ENCODE assay signal across 8 cellular contexts in the genomic region with DNA sequence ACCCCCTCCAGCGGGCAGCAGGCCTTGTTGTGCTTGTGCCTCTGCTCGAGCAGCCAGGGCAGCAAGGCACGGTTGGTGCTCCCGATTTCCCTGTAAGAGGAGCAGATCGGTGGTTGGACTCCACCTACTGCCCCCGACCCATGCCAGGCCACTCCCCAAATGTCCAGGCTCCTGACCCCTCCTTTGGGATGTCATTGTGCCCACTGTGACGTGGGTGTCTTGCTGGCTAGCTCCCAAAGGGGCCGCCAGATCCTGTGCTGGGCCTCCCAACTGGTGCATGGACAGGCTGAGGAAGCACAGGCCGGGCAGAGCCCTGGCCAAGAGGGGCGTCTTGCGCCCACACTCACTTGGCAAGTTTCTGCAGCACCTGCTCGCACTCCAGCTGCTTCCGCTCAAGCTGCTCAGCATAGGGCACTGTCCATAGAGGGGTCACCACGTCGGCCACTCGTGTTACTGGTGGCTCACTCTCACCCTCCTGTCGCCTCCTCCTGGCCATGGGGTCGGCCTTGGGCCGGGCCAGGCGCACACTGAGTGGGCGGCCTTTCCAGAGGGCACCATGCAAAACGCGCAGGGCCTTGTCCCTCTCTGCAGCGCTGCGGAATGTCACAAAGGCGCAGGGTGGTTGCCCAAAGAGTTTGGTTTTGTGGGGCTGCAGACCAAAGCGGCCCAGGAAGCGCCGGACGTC. TPM values are rescaled to one million over a fixed set of nuclear protein-coding genes. Genes with fewer than 3 reads are reported as not detected.
DNase-seq lines count a peak whose midpoint lies in the region; ATAC-seq and TF ChIP-seq lines count a peak whose summit lies in the region.

A gene (plus strand): TSS at position 414 of the 685 bp plus-strand sequence. CDS start 81 bp downstream, at position 495.

- H3K36me3 Mint-ChIP-seq in activated T-helper 2 cell treated with anti-CD3 and anti-CD28 coated beads, Interferon-gamma antibody, Interleukin-2, Interleukin-4, amounts not matched to agents 10 μg/mL and 5 μg/mL and 100 μg/mL, durations not matched to agents 14 hours and 24 hours and 36 hours (ENCODE audit: low read depth): peaks cover 76% of the 10 kb centered on the region

- peak within 1 kb of the TSS; percentile 97 for H3K27ac Mint-ChIP-seq in activated T-helper 2 cell treated with anti-CD3 and anti-CD28 coated beads, Interferon-gamma antibody, Interleukin-2, Interleukin-4, amounts not matched to agents 10 μg/mL and 5 μg/mL and 100 μg/mL, durations not matched to agents 14 hours and 24 hours and 36 hours

- TF ChIP-seq CTCF in HFF-Myc (IDR thresholded peaks at IDR 0.05; ENCODE audit: low read depth, low read length, missing control alignments) (no peak), right atrium auricular region (IDR thresholded peaks at IDR 0.05) (no peak)

- intact Hi-C loops in activated T-helper 2 cell treated with anti-CD3 and anti-CD28 coated beads, Interferon-gamma antibody, Interleukin-2, Interleukin-4, amounts not matched to agents 10 μg/mL and 5 μg/mL and 100 μg/mL, durations not matched to agents 14 hours and 24 hours and 36 hours (cut with micrococcal nuclease): loop anchor here (2.0 to 5.0 kb wide), 5 partner anchors 15 to 886 kb away; a partner anchor contains a TSS

- DNase-seq in HFF-Myc (ENCODE audit: extremely low read depth, low read depth): no peak
- no peak for DNase-seq in activated T-helper 2 cell treated with anti-CD3 and anti-CD28 coated beads, Interferon-gamma antibody, Interleukin-2, Interleukin-4, amounts not matched to agents 10 μg/mL and 5 μg/mL and 100 μg/mL, durations not matched to agents 14 hours and 24 hours and 36 hours (ENCODE audit: low spot score)
- no peak for DNase-seq in right atrium auricular region (ENCODE audit: low spot score)
- no peak for DNase-seq in skeletal muscle cell (ENCODE audit: low read depth)
- DNase-seq in NCI-H82 treated with DMSO at 0.1 percent for 48 hours (lab: John Stamatoyannopoulos, UW; ENCODE audit: unreplicated experiment): no peak
- DNase-seq in GM03348 (ENCODE audit: low spot score): no peak

- peak within 1 kb of the TSS; percentile 88 to 93 for H3K27ac ChIP-seq in right atrium auricular region

- peaks cover 30% of the 10 kb centered on the region for H3K4me1 Mint-ChIP-seq in activated T-helper 2 cell treated with anti-CD3 and anti-CD28 coated beads, Interferon-gamma antibody, Interleukin-2, Interleukin-4, amounts not matched to agents 10 μg/mL and 5 μg/mL and 100 μg/mL, durations not matched to agents 14 hours and 24 hours and 36 hours (ENCODE audit: low read depth)

- no peaks in the 10 kb centered on the region for H3K27me3 ChIP-seq in right atrium auricular region

- ATAC-seq in GM21825 (IDR thresholded peaks at IDR 0.05; ENCODE audit: unreplicated experiment): no peak
- ATAC-seq in HG03565 (IDR thresholded peaks at IDR 0.05; ENCODE audit: unreplicated experiment): no peak

- no peaks in the 10 kb centered on the region for H3K27me3 Mint-ChIP-seq in activated T-helper 2 cell treated with anti-CD3 and anti-CD28 coated beads, Interferon-gamma antibody, Interleukin-2, Interleukin-4, amounts not matched to agents 10 μg/mL and 5 μg/mL and 100 μg/mL, durations not matched to agents 14 hours and 24 hours and 36 hours (ENCODE audit: low read depth)

- H3K36me3 ChIP-seq in right atrium auricular region: peaks cover 60% of the 10 kb centered on the region

- H3K4me3 ChIP-seq in HFF-Myc (replicated peaks; ENCODE audit: low read depth, low read length) (peak within 1 kb of the TSS; percentile 87), right atrium auricular region (peak within 1 kb of the TSS; percentile 91), skeletal muscle cell (ENCODE audit: low read depth, low read length) (peak within 1 kb of the TSS; percentile 96)

- H3K4me1 ChIP-seq in right atrium auricular region: peaks cover 0 to 49% of the 10 kb centered on the region in 2 donors

- H3K9me3 Mint-ChIP-seq in activated T-helper 2 cell treated with anti-CD3 and anti-CD28 coated beads, Interferon-gamma antibody, Interleukin-2, Interleukin-4, amounts not matched to agents 10 μg/mL and 5 μg/mL and 100 μg/mL, durations not matched to agents 14 hours and 24 hours and 36 hours: no peaks in the 10 kb centered on the region

- no peaks in the 10 kb centered on the region for H3K9me3 ChIP-seq in right atrium auricular region

- H3K4me3 Mint-ChIP-seq in activated T-helper 2 cell treated with anti-CD3 and anti-CD28 coated beads, Interferon-gamma antibody, Interleukin-2, Interleukin-4, amounts not matched to agents 10 μg/mL and 5 μg/mL and 100 μg/mL, durations not matched to agents 14 hours and 24 hours and 36 hours (ENCODE audit: low read depth): peak within 1 kb of the TSS; percentile 94

RNA-seq across cellular contexts. Expression of the gene that starts here (rescaled TPM):
- 444 and 452 TPM in 2 replicates for total RNA-seq in activated T-helper 2 cell treated with anti-CD3 and anti-CD28 coated beads, Interferon-gamma antibody, Interleukin-2, Interleukin-4, amounts not matched to agents 10 μg/mL and 5 μg/mL and 100 μg/mL, durations not matched to agents 14 hours and 24 hours and 36 hours
- 10 to 100 TPM; 63.6 to 96.5 TPM for total RNA-seq in right atrium auricular region
